ENCODE assay signal across 12 cellular contexts in the genomic region with DNA sequence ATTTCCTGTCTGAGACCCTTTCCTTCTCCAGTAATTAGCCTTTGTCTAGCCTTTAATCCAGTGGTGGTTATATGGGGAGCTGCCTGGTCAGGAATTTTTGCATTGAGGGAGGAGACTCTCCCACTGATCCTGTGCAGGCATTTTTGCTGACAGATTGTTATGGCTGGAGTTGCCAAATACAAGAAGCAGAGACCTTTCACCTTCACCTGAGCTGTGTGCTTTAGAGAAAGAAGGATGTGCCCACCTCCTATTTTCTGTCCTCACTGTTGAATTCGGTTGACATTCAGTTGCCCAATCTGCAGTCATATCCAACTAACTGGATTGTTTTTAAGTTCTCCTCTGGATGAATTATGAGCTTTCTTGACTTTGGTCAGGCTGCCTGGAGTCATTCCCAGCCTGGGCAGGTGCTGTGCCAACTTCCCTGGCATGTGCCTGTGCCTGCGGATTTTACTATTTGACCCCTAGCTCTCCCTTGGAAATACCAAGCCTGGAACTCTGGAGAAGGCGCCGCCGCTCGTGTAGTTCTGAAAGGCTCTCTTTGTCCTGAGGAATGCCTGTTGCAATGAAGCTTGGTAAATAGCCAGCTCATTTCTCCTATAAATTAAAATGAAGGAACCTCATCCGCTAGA.
A peak's percentile ranks its signal among the peaks of the same experiment; 100 is the strongest.
DNase-seq lines count a peak whose midpoint lies in the region; ATAC-seq, FAIRE-seq and TF ChIP-seq lines count a peak whose summit lies in the region.
"Had no signal": no experiment of that assay in that cellular context is flagged by ENCODE, and none has a peak within 500 bp of the region (broad histone marks: within the 10 kb centered on the region; RNA-seq: fewer than 3 reads in every experiment).

No MANE protein-coding gene starts in this region.

- H3K36me3 ChIP-seq in endothelial cell of umbilical vein (ENCODE audit: control insufficient read depth in 2 of 2, extremely low read depth in 1 of 2, insufficient read depth in 2 of 2, low read length in 2 of 2) (no peaks in the 10 kb centered on the region), tibial artery (no peaks in the 10 kb centered on the region)

- H3K79me2 ChIP-seq in endothelial cell of umbilical vein (ENCODE audit: control insufficient read depth, insufficient read depth, low read length), result no peaks in the 10 kb centered on the region

- TF ChIP-seq CTCF in endothelial cell of umbilical vein (IDR thresholded peaks at IDR 0.05; ENCODE audit: extremely low read depth in 1 of 2, insufficient read depth in 1 of 2, low read depth in 1 of 2, low read length in 2 of 2) (no peak), tibial artery (IDR thresholded peaks at IDR 0.05) (no peak)

- no peaks in the 10 kb centered on the region for H3K9me1 ChIP-seq in endothelial cell of umbilical vein (replicated peaks; ENCODE audit: control insufficient read depth, extremely low read depth, insufficient read depth, low read length)

- ATAC-seq in HG02884 (IDR thresholded peaks at IDR 0.05; ENCODE audit: unreplicated experiment) (no peak), GM18519 (IDR thresholded peaks at IDR 0.05; ENCODE audit: low FRiP score, unreplicated experiment) (no peak)
- ATAC-seq: activated CD4-positive, CD25-positive, alpha-beta regulatory T cell treated with anti-CD3 and anti-CD28 coated beads, Interleukin-2, amount 50 U/mL, for 24 hours had no signal

- H3K4me3 ChIP-seq in endothelial cell of umbilical vein (replicated peaks in 1 of 3; ENCODE audit: insufficient read depth in 1 of 3, low read depth in 1 of 3, low read length in 3 of 3) (no peak overlapping the region), tibial artery (no peak overlapping the region)

- TF ChIP-seq POLR2A in endothelial cell of umbilical vein (IDR thresholded peaks at IDR 0.05; ENCODE audit: low read depth, low read length), result no peak

- no peak for FAIRE-seq in endothelial cell of umbilical vein (lab: Jason Lieb, UNC)
- FAIRE-seq: G401.6 had no signal

- no peaks in the 10 kb centered on the region for H4K20me1 ChIP-seq in endothelial cell of umbilical vein (replicated peaks; ENCODE audit: control insufficient read depth, extremely low read depth, insufficient read depth, low read length)

- no peak overlapping the region for H3K9ac ChIP-seq in endothelial cell of umbilical vein (replicated peaks; ENCODE audit: extremely low read depth, insufficient read depth, low read length)

- no peak overlapping the region for H3K27ac ChIP-seq in endothelial cell of umbilical vein (ENCODE audit: insufficient read depth, low read depth, low read length)
- H3K27ac ChIP-seq in tibial artery, result peak overlapping the region; percentile 34 to 44
- H3K27ac ChIP-seq: HL-60 had no signal

- CTCF ChIA-PET in endothelial cell of umbilical vein (lab: Charles Lee), result interaction anchor here (0.9 to 1.9 kb wide), 8 partner anchors 9 to 635 kb away, joined by 3 to 7 read pairs (median 3); no protein-coding TSS in a partner anchor

- H2AFZ ChIP-seq in endothelial cell of umbilical vein (ENCODE audit: low read depth, low read length), result no peak overlapping the region

- no peaks in the 10 kb centered on the region for H3K9me3 ChIP-seq in endothelial cell of umbilical vein (replicated peaks; ENCODE audit: control insufficient read depth, insufficient read depth, low read length)
- H3K9me3 ChIP-seq in tibial artery, result no peaks in the 10 kb centered on the region

- DNase-seq in NCI-H82 (lab: John Stamatoyannopoulos, UW), result peak; percentile 69
- peak; percentile 80 for DNase-seq in endothelial cell of umbilical vein (ENCODE audit: low read depth, low spot score)
- peak; percentile 91 for DNase-seq in medulla oblongata (ENCODE audit: extremely low spot score)
- peak; percentile 67 to 92 for DNase-seq in tibial artery
- no peak for DNase-seq in activated T-cell treated with anti-CD3 and anti-CD28 coated beads, Interleukin-2, amount 50 U/mL, for 1 hour
- DNase-seq in NCI-H1436 (lab: John Stamatoyannopoulos, UW), result no peak
- DNase-seq: stimulated activated CD4-positive, alpha-beta T cell treated with anti-CD3 and anti-CD28 coated beads, Interleukin-4, amount 100 ng/mL, for 4 hours had no signal

- intact Hi-C loops in endothelial cell of umbilical vein (cut with micrococcal nuclease) (loop anchor here (2.0 kb wide), 1 partner anchor 19 kb away; no protein-coding TSS in a partner anchor), tibial artery (cut with DNase I; ENCODE audit: low total_unique reads) (loop anchor here (10.0 kb wide), 1 partner anchor 139 kb away; no protein-coding TSS in a partner anchor)

- dilution Hi-C loops in endothelial cell of umbilical vein (cut with MboI; ENCODE audit: extremely low pct_ligation_motif_present, low sequenced_read_pairs), result no loop called here

- no TSS peak for BruUV-seq in endothelial cell of umbilical vein (replicated peaks; lab: Mats Ljungman, UMichigan)

- no peaks in the 10 kb centered on the region for H3K27me3 ChIP-seq in endothelial cell of umbilical vein (ENCODE audit: control insufficient read depth in 2 of 2, insufficient read depth in 2 of 2, low read length in 2 of 2)
- H3K27me3 ChIP-seq in tibial artery, result peaks cover 0 to 13% of the 10 kb centered on the region in 2 donors

- no peak overlapping the region for H3K4me2 ChIP-seq in endothelial cell of umbilical vein (ENCODE audit: insufficient read depth, low read length)

- H3K4me1 ChIP-seq in endothelial cell of umbilical vein (ENCODE audit: control insufficient read depth, extremely low read depth, insufficient read depth, low read length), result peaks cover 30% of the 10 kb centered on the region
- peaks cover 0 to 46% (median 33%) of the 10 kb centered on the region in 4 donors for H3K4me1 ChIP-seq in tibial artery

- POLR2A ChIA-PET in endothelial cell of umbilical vein (lab: Charles Lee), result no interaction called here

TF ChIP-seq in endothelial cell of umbilical vein, 7 proteins besides CTCF, POLR2A, EP300 and RAD21:
- TF ChIP-seq GATA2 (IDR thresholded peaks at IDR 0.05; ENCODE audit: insufficient read depth, insufficient read length, low read depth, low read length) (no peak), JUN (IDR thresholded peaks at IDR 0.05; ENCODE audit: borderline replicate concordance, insufficient read depth, insufficient read length, low read depth) (no peak), POLR2AphosphoS5 (IDR thresholded peaks at IDR 0.05; ENCODE audit: insufficient read depth, low read depth, low read length) (no peak), FOS (IDR thresholded peaks at IDR 0.05; ENCODE audit: borderline replicate concordance, insufficient read depth, low read length) (no peak), MYC (IDR thresholded peaks at IDR 0.05; ENCODE audit: low read depth, low read length) (no peak), EZH2 (IDR thresholded peaks at IDR 0.05; ENCODE audit: borderline replicate concordance, low read depth, low read length, severe bottlenecking) (no peak)
- TF ChIP-seq, protein P1, sequence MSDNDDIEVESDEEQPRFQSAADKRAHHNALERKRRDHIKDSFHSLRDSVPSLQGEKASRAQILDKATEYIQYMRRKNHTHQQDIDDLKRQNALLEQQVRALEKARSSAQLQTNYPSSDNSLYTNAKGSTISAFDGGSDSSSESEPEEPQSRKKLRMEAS (IDR thresholded peaks at IDR 0.05; ENCODE audit: insufficient read depth, insufficient read length), result no peak

Comparison
In these comparisons a context has a peak if more than half of its experiments do, and no peak if none do; other contexts are left out.
1. DNase-seq: peak in NCI-H82 (single experiment), endothelial cell of umbilical vein (single experiment), medulla oblongata (single experiment) and tibial artery (2 of 2); none in activated T-cell treated with anti-CD3 and anti-CD28 coated beads, Interleukin-2, amount 50 U/mL, for 1 hour (single experiment) and NCI-H1436 (single experiment).